8 cellular contexts compared by ENCODE assay signal in the genomic region with DNA sequence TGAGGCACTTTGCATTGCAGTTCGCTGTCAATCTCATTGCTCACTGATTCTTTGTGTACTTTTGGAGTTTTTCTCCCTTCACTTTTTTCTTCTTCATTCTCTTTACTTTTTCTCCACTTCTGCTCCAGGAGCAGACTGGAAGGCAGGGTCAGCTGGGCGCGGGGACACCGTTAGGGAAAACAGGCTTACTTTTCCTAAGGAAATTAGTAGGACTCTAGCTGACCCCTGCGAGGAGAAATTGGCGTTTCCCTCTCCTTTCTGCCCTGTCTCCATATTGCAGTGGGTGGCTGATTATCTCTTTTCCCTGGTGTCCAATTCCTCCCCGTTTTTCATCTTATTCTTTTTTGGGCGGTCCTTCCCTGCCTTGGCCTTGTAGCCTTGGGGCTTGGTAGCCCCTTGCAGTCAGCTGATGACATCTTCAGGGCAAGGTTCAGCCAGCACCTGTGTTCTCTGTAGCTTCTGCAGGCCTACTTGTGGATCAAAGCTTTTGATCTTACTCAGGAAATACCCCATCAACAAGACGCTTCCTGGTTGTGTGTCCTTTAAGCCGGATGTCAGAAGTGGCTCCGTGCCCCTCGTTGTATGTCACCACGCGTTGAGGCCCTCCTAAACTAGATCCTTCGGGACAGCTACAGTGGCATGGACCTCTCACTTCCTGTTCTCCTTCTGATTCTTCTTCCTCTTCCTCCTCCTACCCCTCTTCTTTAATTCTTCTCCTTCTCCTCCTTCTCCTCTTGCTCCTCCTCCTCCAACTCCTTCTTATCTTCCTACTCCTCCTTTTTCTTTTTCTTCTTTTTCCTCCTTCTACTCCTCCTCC. TPM values are rescaled to one million over a fixed set of nuclear protein-coding genes. Genes with fewer than 3 reads are reported as not detected.
DNase-seq lines count a peak whose midpoint lies in the region; ATAC-seq, FAIRE-seq and TF ChIP-seq lines count a peak whose summit lies in the region.

No MANE protein-coding gene starts in this region.

- peaks cover 10% of the 10 kb centered on the region for H3K4me1 Mint-ChIP-seq in Calu3 (ENCODE audit: low read depth, unreplicated experiment)
- peaks cover 42% of the 10 kb centered on the region for H3K4me1 Mint-ChIP-seq in nephron progenitor cell

- peak overlapping the region; percentile 98 for H3K27ac ChIP-seq in angular gyrus (ENCODE audit: low read depth, low read length)

- no peaks in the 10 kb centered on the region for H3K36me3 Mint-ChIP-seq in Calu3 (ENCODE audit: insufficient read depth, unreplicated experiment)
- peaks cover 6% of the 10 kb centered on the region for H3K36me3 Mint-ChIP-seq in nephron progenitor cell (ENCODE audit: low read depth)

- H3K4me3 Mint-ChIP-seq in Calu3 (ENCODE audit: low read depth, unreplicated experiment) (no peak overlapping the region), nephron progenitor cell (peak overlapping the region; percentile 33)

- intact Hi-C loops in Calu3 (cut with micrococcal nuclease; ENCODE audit: unreplicated experiment): no loop called here

- H3K27ac Mint-ChIP-seq in Calu3 (ENCODE audit: unreplicated experiment): peak overlapping the region; percentile 13
- peak overlapping the region; percentile 90 for H3K27ac Mint-ChIP-seq in nephron progenitor cell

- H3K9me3 Mint-ChIP-seq in Calu3 (ENCODE audit: low read depth, unreplicated experiment) (no peaks in the 10 kb centered on the region), nephron progenitor cell (peaks cover 25% of the 10 kb centered on the region)

- no peaks in the 10 kb centered on the region for H3K27me3 Mint-ChIP-seq in Calu3 (ENCODE audit: unreplicated experiment)
- peaks cover 3% of the 10 kb centered on the region for H3K27me3 Mint-ChIP-seq in nephron progenitor cell (ENCODE audit: low read depth, poor library complexity)

- CTCF ChIA-PET in Calu3 (lab: Charles Lee): no interaction called here

- BruUV-seq in Calu3 (replicated peaks; lab: Mats Ljungman, UMichigan): no TSS peak

- TF ChIP-seq CTCF in Calu3 (IDR thresholded peaks at IDR 0.05; ENCODE audit: unreplicated experiment) (no peak), nephron progenitor cell (IDR thresholded peaks at IDR 0.05) (no peak)

- peak; percentile 44 for ATAC-seq in HG02678 (IDR thresholded peaks at IDR 0.05; ENCODE audit: unreplicated experiment)

- no peak for FAIRE-seq in GM19239 (lab: Jason Lieb, UNC)

- DNase-seq in Calu3 (no peak), nephron progenitor cell (no peak), GM19239 (ENCODE audit: insufficient read length, low spot score) (no peak), NCI-H146 treated with DMSO at 0.1 percent for 48 hours (lab: John Stamatoyannopoulos, UW; ENCODE audit: unreplicated experiment) (no peak), MV-4-11 (lab: John Stamatoyannopoulos, UW) (no peak), T-helper 9 cell (no peak)

RNA-seq across cellular contexts. Expression of a gene that starts 36.1 kb away (rescaled TPM):
- 57.1 and 65.0 TPM in 2 replicates for total RNA-seq in Calu3 (2022)
